Comparison of ENCODE assay signal across 10 cellular contexts in the genomic region with DNA sequence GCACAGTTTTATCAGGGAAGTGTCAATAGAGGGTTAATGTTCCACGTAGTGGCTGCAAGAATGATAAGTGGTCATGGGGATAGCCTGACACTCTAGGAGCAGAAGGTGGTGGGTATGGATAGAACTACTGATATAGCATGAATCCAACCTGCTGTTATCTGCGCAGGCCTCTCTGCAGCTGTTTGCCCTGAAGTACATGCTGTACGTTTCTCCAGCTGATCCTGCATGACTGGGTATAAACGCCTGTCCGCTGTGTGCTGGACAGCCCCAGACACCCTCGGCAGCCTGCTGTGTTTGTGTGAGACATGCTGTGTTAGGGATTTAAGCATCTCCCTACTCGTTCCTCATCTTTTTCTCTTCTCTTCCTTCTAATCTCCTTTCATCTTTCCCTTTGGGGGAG.
DNase-seq lines count a peak whose midpoint lies in the region; ATAC-seq lines count a peak whose summit lies in the region.
"Had no signal": no experiment of that assay in that cellular context is flagged by ENCODE, and none has a peak within 500 bp of the region (broad histone marks: within the 10 kb centered on the region; RNA-seq: fewer than 3 reads in every experiment).

No MANE protein-coding gene starts in this region.

- H3K27ac ChIP-seq in esophagus (ENCODE audit: low read depth in 2 of 2, low read length in 1 of 2): peak overlapping the region; percentile 7 to 33
- peak overlapping the region; percentile 78 for H3K27ac ChIP-seq in stomach smooth muscle (ENCODE audit: low read length)
- H3K27ac ChIP-seq: lower lobe of right lung had no signal

- H3K27me3 Mint-ChIP-seq in natural killer cell treated with Interleukin-12 subunit alpha and Interleukin-12 subunit beta and Interleukin-15 and Interleukin-18, amount 100 ng/mL, for 72 hours: no peaks in the 10 kb centered on the region
- H3K27me3 Mint-ChIP-seq: activated T-cell treated with anti-CD3 and anti-CD28 coated beads, Interleukin-2, amount 50 U/mL, for 24 hours had no signal

- peak overlapping the region; percentile 51 to 52 for H3K9ac ChIP-seq in stomach smooth muscle (ENCODE audit: low read length in 2 of 2)

- no peaks in the 10 kb centered on the region for H3K9me3 Mint-ChIP-seq in natural killer cell treated with Interleukin-12 subunit alpha and Interleukin-12 subunit beta and Interleukin-15 and Interleukin-18, amount 100 ng/mL, for 72 hours
- H3K9me3 Mint-ChIP-seq: activated T-cell treated with anti-CD3 and anti-CD28 coated beads, Interleukin-2, amount 50 U/mL, for 24 hours had no signal

- DNase-seq in NCI-H524 treated with DMSO at 0.1 percent for 48 hours (lab: John Stamatoyannopoulos, UW) (peak; percentile 84), left lobe of liver (ENCODE audit: low spot score) (no peak), MG63 (no peak), MV-4-11 (lab: John Stamatoyannopoulos, UW) (no peak)
- DNase-seq in stimulated activated CD8-positive, alpha-beta memory T cell treated with anti-CD3 and anti-CD28 coated beads, Interleukin-4, amount 100 ng/mL, for 48 hours: no peak
- no peak for DNase-seq in natural killer cell treated with Interleukin-12 subunit alpha and Interleukin-12 subunit beta and Interleukin-15 and Interleukin-18, amount 100 ng/mL, for 72 hours (ENCODE audit: low spot score)
- DNase-seq: activated T-cell treated with anti-CD3 and anti-CD28 coated beads, Interleukin-2, amount 50 U/mL, for 24 hours; lower lobe of right lung had no signal

- 67 to 81% methylated on average over 7 of the region's 7 CpGs for WGBS in esophagus, 2 donors

- H3K4me1 Mint-ChIP-seq in natural killer cell treated with Interleukin-12 subunit alpha and Interleukin-12 subunit beta and Interleukin-15 and Interleukin-18, amount 100 ng/mL, for 72 hours (ENCODE audit: low read depth in 2 of 2): peaks cover 24 to 27% of the 10 kb centered on the region in 2 donors

- H3K4me3 Mint-ChIP-seq in natural killer cell treated with Interleukin-12 subunit alpha and Interleukin-12 subunit beta and Interleukin-15 and Interleukin-18, amount 100 ng/mL, for 72 hours: no peak overlapping the region
- H3K4me3 Mint-ChIP-seq: activated T-cell treated with anti-CD3 and anti-CD28 coated beads, Interleukin-2, amount 50 U/mL, for 24 hours had no signal

- no peaks in the 10 kb centered on the region for H3K36me3 Mint-ChIP-seq in natural killer cell treated with Interleukin-12 subunit alpha and Interleukin-12 subunit beta and Interleukin-15 and Interleukin-18, amount 100 ng/mL, for 72 hours

- peaks cover 0 to 3% of the 10 kb centered on the region in 2 donors for H3K9me3 ChIP-seq in esophagus (ENCODE audit: control insufficient read depth in 2 of 2, insufficient read depth in 1 of 2, low read depth in 1 of 2, low read length in 1 of 2)
- H3K9me3 ChIP-seq in stomach smooth muscle (ENCODE audit: control insufficient read depth in 2 of 2, low read length in 2 of 2): no peaks in the 10 kb centered on the region
- no peaks in the 10 kb centered on the region for H3K9me3 ChIP-seq in MG63
- H3K9me3 ChIP-seq: lower lobe of right lung had no signal

- ATAC-seq in left lobe of liver: peak; percentile 20
- ATAC-seq in natural killer cell treated with Interleukin-12 subunit alpha and Interleukin-12 subunit beta and Interleukin-15 and Interleukin-18, amount 100 ng/mL, for 72 hours: no peak
- ATAC-seq: lower lobe of right lung had no signal

- H3K4me3 ChIP-seq in esophagus (ENCODE audit: low read depth in 1 of 2, low read length in 2 of 2): no peak overlapping the region
- H3K4me3 ChIP-seq in stomach smooth muscle (ENCODE audit: low read length in 2 of 2): peak overlapping the region; percentile 49 to 56
- no peak overlapping the region for H3K4me3 ChIP-seq in MG63
- H3K4me3 ChIP-seq: lower lobe of right lung had no signal

- H3K4me1 ChIP-seq in esophagus (ENCODE audit: control insufficient read depth in 2 of 2, insufficient read depth in 2 of 2, low read length in 1 of 2): peaks cover 0 to 2% of the 10 kb centered on the region in 2 donors
- peaks cover 23% of the 10 kb centered on the region for H3K4me1 ChIP-seq in stomach smooth muscle (ENCODE audit: control insufficient read depth, insufficient read depth, low read length)
- H3K4me1 ChIP-seq: lower lobe of right lung had no signal

- H3K27ac Mint-ChIP-seq in natural killer cell treated with Interleukin-12 subunit alpha and Interleukin-12 subunit beta and Interleukin-15 and Interleukin-18, amount 100 ng/mL, for 72 hours: no peak overlapping the region
- H3K27ac Mint-ChIP-seq: activated T-cell treated with anti-CD3 and anti-CD28 coated beads, Interleukin-2, amount 50 U/mL, for 24 hours had no signal

- peaks cover 0 to 8% of the 10 kb centered on the region in 2 donors for H3K36me3 ChIP-seq in esophagus (ENCODE audit: control insufficient read depth in 2 of 2, insufficient read depth in 2 of 2, low read length in 1 of 2)
- H3K36me3 ChIP-seq in stomach smooth muscle (ENCODE audit: control insufficient read depth in 2 of 2, insufficient read depth in 2 of 2, low read length in 2 of 2): peaks cover 0 to 18% of the 10 kb centered on the region in 2 donors
- H3K36me3 ChIP-seq in MG63: peaks cover 3% of the 10 kb centered on the region; the same call in 1 of the 2 replicates
- H3K36me3 ChIP-seq: lower lobe of right lung had no signal

- no peaks in the 10 kb centered on the region for H3K27me3 ChIP-seq in esophagus (ENCODE audit: control insufficient read depth in 1 of 2, insufficient read depth in 2 of 2, low read length in 2 of 2)
- no peaks in the 10 kb centered on the region for H3K27me3 ChIP-seq in stomach smooth muscle (ENCODE audit: control insufficient read depth in 1 of 2, insufficient read depth in 2 of 2, low read length in 2 of 2)
- no peaks in the 10 kb centered on the region for H3K27me3 ChIP-seq in MG63

Comparison
In these comparisons a context has a peak if more than half of its experiments do, and no peak if none do; other contexts are left out.
1. H3K4me3 ChIP-seq: peak in stomach smooth muscle (2 of 2); none in esophagus (0 of 2) and MG63 (single experiment).